ENCODE assay signal across 21 cellular contexts in the genomic region with DNA sequence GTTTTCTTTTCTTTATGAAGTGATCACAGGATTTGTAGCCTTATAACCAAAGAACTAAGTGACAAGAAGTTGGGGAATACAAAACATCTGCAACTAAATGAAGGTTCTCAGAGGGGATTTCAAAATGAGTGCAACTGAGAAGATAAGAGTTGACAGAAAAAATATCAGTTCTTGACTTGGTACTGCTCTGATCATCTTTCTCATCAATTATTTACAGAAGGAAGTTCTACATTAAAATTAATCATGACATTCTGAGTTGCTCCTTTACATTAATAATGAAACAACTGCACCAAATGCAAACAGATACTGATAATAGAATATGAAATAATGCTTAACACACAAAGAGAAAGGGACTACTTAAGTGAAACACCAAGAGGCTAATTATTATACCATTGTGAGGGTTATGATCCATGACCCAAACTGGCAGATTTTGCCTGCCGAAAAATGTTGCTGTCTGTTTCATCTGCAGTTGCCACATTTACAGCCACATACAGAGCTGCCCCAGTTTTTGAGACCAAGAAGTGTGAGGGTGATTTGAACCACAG.
DNase-seq lines count a peak whose midpoint lies in the region; ATAC-seq lines count a peak whose summit lies in the region.
"Had no signal": no experiment of that assay in that cellular context is flagged by ENCODE, and none has a peak within 500 bp of the region (broad histone marks: within the 10 kb centered on the region; RNA-seq: fewer than 3 reads in every experiment).

No MANE protein-coding gene starts in this region.

- peak; percentile 58 for ATAC-seq in GM19025 (IDR thresholded peaks at IDR 0.05; ENCODE audit: low read depth, unreplicated experiment)
- ATAC-seq in HG02759 (IDR thresholded peaks at IDR 0.05; ENCODE audit: unreplicated experiment), result peak; percentile 64
- ATAC-seq in HG03457 (IDR thresholded peaks at IDR 0.05; ENCODE audit: unreplicated experiment), result peak; percentile 66
- ATAC-seq in left lobe of liver, result no peak
- no peak for ATAC-seq in HG03039 (IDR thresholded peaks at IDR 0.05; ENCODE audit: unreplicated experiment)
- ATAC-seq: activated T-cell treated with anti-CD3 and anti-CD28 coated beads, Interleukin-2, amount 50 U/mL, for 72 hours; body of pancreas; gastrocnemius medialis; left cardiac atrium had no signal

- DNase-seq in DMS79 treated with DMSO at 0.1 percent for 48 hours (lab: John Stamatoyannopoulos, UW), result peak; percentile 64
- no peak for DNase-seq in H4 (ENCODE audit: low spot score)
- no peak for DNase-seq in NCI-H510A treated with DMSO at 0.1 percent for 48 hours (lab: John Stamatoyannopoulos, UW)
- no peak for DNase-seq in left lobe of liver (ENCODE audit: low spot score)
- DNase-seq: activated CD4-positive, alpha-beta T cell treated with anti-CD3 and anti-CD28 coated beads, Interleukin-2, amount 10 ng/mL, durations not matched to agents 7 days and 5 days; activated naive CD4-positive, alpha-beta T cell; activated T-cell treated with anti-CD3 and anti-CD28 coated beads, Interleukin-2, amount 50 U/mL, for 72 hours; AML-193; body of pancreas; CD4-positive, alpha-beta memory T cell; gastrocnemius medialis; left cardiac atrium; NCI-H187; NCI-H2171; NCI-H526; stimulated activated CD4-positive, alpha-beta T cell treated with anti-CD3 and anti-CD28 coated beads, Interleukin-1b, Interleukin-23, amount 100 ng/mL, for 48 hours; T1000 had no signal

Comparison
In these comparisons a context has a peak if more than half of its experiments do, and no peak if none do; other contexts are left out.
1. ATAC-seq: peak in GM19025 (single experiment), HG02759 (single experiment) and HG03457 (single experiment); none in left lobe of liver (single experiment) and HG03039 (single experiment).